In the genomic region with DNA sequence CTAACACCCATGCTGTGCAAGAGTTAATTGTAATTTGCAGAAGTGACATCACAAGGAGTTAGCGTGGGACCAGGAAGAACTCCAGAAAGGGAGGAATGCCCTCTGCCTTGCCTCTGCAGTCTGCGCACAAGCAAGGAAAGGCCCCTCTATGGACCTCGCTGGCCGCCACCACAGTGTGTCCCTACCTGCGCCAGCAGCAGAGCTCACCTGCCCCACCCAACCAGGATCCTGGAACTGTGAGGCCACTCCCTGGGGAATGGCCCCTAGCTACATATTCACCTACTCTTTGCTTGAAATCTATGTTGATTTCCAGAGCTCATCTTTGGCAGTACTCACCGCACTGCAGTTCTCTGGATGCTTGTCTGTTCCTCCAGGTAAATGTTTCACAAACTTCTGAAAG, we compare ENCODE assay signal across 17 cellular contexts.
DNase-seq lines count a peak whose midpoint lies in the region; ATAC-seq and TF ChIP-seq lines count a peak whose summit lies in the region.
"Had no signal": no experiment of that assay in that cellular context is flagged by ENCODE, and none has a peak within 500 bp of the region (broad histone marks: within the 10 kb centered on the region; RNA-seq: fewer than 3 reads in every experiment).

No MANE protein-coding gene starts in this region.

- H3K23me2 ChIP-seq in H9 (ENCODE audit: insufficient read length, low read depth, low read length, poor library complexity, severe bottlenecking), result no peaks in the 10 kb centered on the region

- no peaks in the 10 kb centered on the region for H4K20me1 ChIP-seq in H9 (ENCODE audit: control insufficient read depth, insufficient read depth, insufficient read length)
- H4K20me1 ChIP-seq: BLaER1 had no signal

- H3K4me2 ChIP-seq in H9 (ENCODE audit: insufficient read depth, insufficient read length, low read length) (no peak overlapping the region), neuronal stem cell (ENCODE audit: insufficient read depth, low read length, poor library complexity, severe bottlenecking) (no peak overlapping the region)
- H3K4me2 ChIP-seq: BLaER1 had no signal

- H3K27me3 Mint-ChIP-seq in H9 (ENCODE audit: low read depth), result no peaks in the 10 kb centered on the region
- no peaks in the 10 kb centered on the region for H3K27me3 Mint-ChIP-seq in WTC11 (ENCODE audit: low read depth)

- peaks cover 3% of the 10 kb centered on the region in 2 experiments; a peak in 2 of 4 replicates for H3K4me1 Mint-ChIP-seq in H9
- H3K4me1 Mint-ChIP-seq in WTC11, result peaks cover 9% of the 10 kb centered on the region
- H3K4me1 Mint-ChIP-seq: B cell; CD4-positive, CD25-positive, alpha-beta regulatory T cell had no signal

- no CpG with 5 or more reads among the region's 6 CpGs for WGBS in H9 (ENCODE audit: extremely low coverage, insufficient read length, low lambda C conversion rate)
- WGBS in neuronal stem cell (ENCODE audit: extremely low coverage in 2 of 2, insufficient read length in 2 of 2, insufficient replicate concordance in 1 of 2), 2 donors, result no CpG with 5 or more reads among the region's 6 CpGs

- no peak overlapping the region for H2BK12ac ChIP-seq in H9 (ENCODE audit: insufficient read length, low read depth, low read length)
- H2BK12ac ChIP-seq in neuronal stem cell (ENCODE audit: low read length), result no peak overlapping the region

- H3K23ac ChIP-seq in H9 (ENCODE audit: insufficient read length, low read depth, low read length) (no peak overlapping the region), neuronal stem cell (ENCODE audit: low read depth, low read length, poor library complexity) (no peak overlapping the region)

- H2AK5ac ChIP-seq in H9 (ENCODE audit: insufficient read length, low read length), result no peak overlapping the region
- no peak overlapping the region for H2AK5ac ChIP-seq in neuronal stem cell (ENCODE audit: low read depth, low read length)

- H2BK15ac ChIP-seq in H9 (ENCODE audit: low read depth, low read length), result no peak overlapping the region
- no peak overlapping the region for H2BK15ac ChIP-seq in neuronal stem cell (ENCODE audit: low read length)

- no peaks in the 10 kb centered on the region for H3K9me3 ChIP-seq in H9 (ENCODE audit: control insufficient read depth, low read depth, low read length)
- H3K9me3 ChIP-seq in neuronal stem cell (replicated peaks in 1 of 2; ENCODE audit: control insufficient read depth in 2 of 2, insufficient read depth in 1 of 2, low read depth in 1 of 2, low read length in 2 of 2), result no peaks in the 10 kb centered on the region
- H3K9me3 ChIP-seq: BLaER1, Caco-2 had no signal

- H3K27ac ChIP-seq in H9 (ENCODE audit: insufficient read length, low read depth, low read length), result no peak overlapping the region
- H3K27ac ChIP-seq in neuronal stem cell (replicated peaks; ENCODE audit: low read length), result no peak overlapping the region
- H3K27ac ChIP-seq: BLaER1, C4-2B had no signal

- no peak overlapping the region for H3K56ac ChIP-seq in H9 (ENCODE audit: insufficient read length, low read depth, low read length)

- H3K27me3 ChIP-seq in H9 (ENCODE audit: insufficient read depth, low read length), result no peaks in the 10 kb centered on the region
- H3K27me3 ChIP-seq in neuronal stem cell (ENCODE audit: control insufficient read depth in 3 of 3, insufficient read depth in 3 of 3, low read depth in 1 of 3, low read length in 3 of 3), result no peaks in the 10 kb centered on the region
- H3K27me3 ChIP-seq: BLaER1 had no signal

- intact Hi-C loops in left colon (cut with DNase I, micrococcal nuclease), result no loop called here

- H2BK120ac ChIP-seq in H9 (ENCODE audit: low read depth, low read length, poor library complexity, severe bottlenecking), result no peak overlapping the region
- H2BK120ac ChIP-seq in neuronal stem cell (ENCODE audit: low read depth, low read length), result no peak overlapping the region

- H3K9me3 Mint-ChIP-seq in H9 (no peaks in the 10 kb centered on the region), WTC11 (peaks cover 4% of the 10 kb centered on the region; the same call in 1 of the 2 replicates)
- H3K9me3 Mint-ChIP-seq: CD8-positive, alpha-beta T cell had no signal

- peak; percentile 48 for DNase-seq in H9
- no peak for DNase-seq in WTC11 (ENCODE audit: low spot score)
- peak in 1 of 2 donors; percentile 25 for DNase-seq in left colon
- DNase-seq in neuronal stem cell (ENCODE audit: low spot score), result no peak
- no peak for DNase-seq in glomerular visceral epithelial cell (ENCODE audit: extremely low spot score)
- DNase-seq in left lobe of liver (ENCODE audit: low spot score), result no peak
- DNase-seq: Caco-2; CD4-positive, CD25-positive, alpha-beta regulatory T cell; CD8-positive, alpha-beta T cell; DMS153; DND-41; H7 had no signal

- H3K79me1 ChIP-seq in H9 (ENCODE audit: insufficient read depth, low read depth, low read length, poor library complexity, severe bottlenecking) (no peaks in the 10 kb centered on the region), neuronal stem cell (ENCODE audit: low read depth, low read length) (no peaks in the 10 kb centered on the region)

- CTCF ChIA-PET in WTC11 (lab: Charles Lee), result interaction anchor here (0.6 to 1.0 kb wide), 2 partner anchors 11 to 462 kb away, joined by 6 read pairs; no protein-coding TSS in a partner anchor

- POLR2A ChIA-PET in WTC11 (lab: Charles Lee), result no interaction called here

- H3K79me2 ChIP-seq in H9 (ENCODE audit: insufficient read depth, low read length), result no peaks in the 10 kb centered on the region

- TF ChIP-seq CTCF in H9 (conservative IDR thresholded peaks at IDR 0.05) (no peak), WTC11 (IDR thresholded peaks at IDR 0.05) (no peak)

- H3K9ac ChIP-seq in H9 (ENCODE audit: extremely low read depth, insufficient read length, low read length) (no peak overlapping the region), neuronal stem cell (ENCODE audit: low read depth, low read length, poor library complexity) (no peak overlapping the region)
- H3K9ac ChIP-seq: BLaER1 had no signal

- no peak overlapping the region for H2BK5ac ChIP-seq in H9 (ENCODE audit: insufficient read length, low read length)
- no peak overlapping the region for H2BK5ac ChIP-seq in neuronal stem cell (ENCODE audit: low read length)

- H3K4ac ChIP-seq in H9 (ENCODE audit: low read depth, low read length) (no peak overlapping the region), neuronal stem cell (ENCODE audit: low read length) (no peak overlapping the region)

- H4K8ac ChIP-seq in H9 (replicated peaks; ENCODE audit: insufficient read length, low read depth, low read length) (no peak overlapping the region), neuronal stem cell (ENCODE audit: low read depth, low read length) (no peak overlapping the region)

- H3K14ac ChIP-seq in H9 (ENCODE audit: insufficient read depth, low read length) (no peak overlapping the region), neuronal stem cell (ENCODE audit: low read length) (no peak overlapping the region)

- H3K4me3 ChIP-seq in neuronal stem cell (ENCODE audit: low read length in 2 of 2), result peak overlapping the region in 1 of 2 donors; percentile 63
- H3K4me3 ChIP-seq: BLaER1 had no signal

- H4K91ac ChIP-seq in H9 (ENCODE audit: insufficient read length, low read depth, low read length), result no peak overlapping the region
- no peak overlapping the region for H4K91ac ChIP-seq in neuronal stem cell (ENCODE audit: low read depth, low read length, poor library complexity)

- H3K36me3 Mint-ChIP-seq in H9 (ENCODE audit: insufficient read depth in 1 of 3, low read depth in 3 of 3) (no peaks in the 10 kb centered on the region), WTC11 (no peaks in the 10 kb centered on the region)
- H3K36me3 Mint-ChIP-seq: CD4-positive, CD25-positive, alpha-beta regulatory T cell; CD8-positive, alpha-beta T cell had no signal

- no peak overlapping the region for H4K5ac ChIP-seq in H9 (ENCODE audit: insufficient read length, low read depth, low read length)

- no peak overlapping the region for H3K4me3 Mint-ChIP-seq in H9
- no peak overlapping the region for H3K4me3 Mint-ChIP-seq in WTC11
- H3K4me3 Mint-ChIP-seq: B cell; CD4-positive, CD25-positive, alpha-beta regulatory T cell; CD8-positive, alpha-beta T cell had no signal

- H2AFZ ChIP-seq in H9 (ENCODE audit: low read length), result no peak overlapping the region
- H2AFZ ChIP-seq in neuronal stem cell (ENCODE audit: low read length), result no peak overlapping the region

- H3K36me3 ChIP-seq in neuronal stem cell (replicated peaks in 1 of 2; ENCODE audit: control insufficient read depth in 2 of 2, insufficient read depth in 2 of 2, low read length in 2 of 2), result peaks cover 0 to 39% of the 10 kb centered on the region in 2 donors
- H3K36me3 ChIP-seq: BLaER1 had no signal

- H2BK20ac ChIP-seq in H9 (ENCODE audit: low read depth, low read length, poor library complexity, severe bottlenecking), result no peak overlapping the region

- H3K4me1 ChIP-seq in H9 (ENCODE audit: insufficient read depth, low read length), result no peaks in the 10 kb centered on the region; the same call in 1 of the 2 replicates
- H3K4me1 ChIP-seq in neuronal stem cell (ENCODE audit: control insufficient read depth in 2 of 2, insufficient read depth in 1 of 2, low read depth in 1 of 2, low read length in 2 of 2), result no peaks in the 10 kb centered on the region
- H3K4me1 ChIP-seq: BLaER1, Caco-2 had no signal

- no peak overlapping the region for H3T11ph ChIP-seq in H9 (ENCODE audit: low read length)

- H3K18ac ChIP-seq in H9 (ENCODE audit: insufficient read length, low read depth, low read length) (no peak overlapping the region), neuronal stem cell (ENCODE audit: low read length) (peak overlapping the region; percentile 66)

- ATAC-seq in WTC11 (peak; percentile 70), left colon (peak; percentile 84), HG02571 (IDR thresholded peaks at IDR 0.05; ENCODE audit: unreplicated experiment) (no peak), left lobe of liver (no peak)
- ATAC-seq: CD8-positive, alpha-beta T cell; HCT116 had no signal

- H3K27ac Mint-ChIP-seq in H9, result no peak overlapping the region; a peak in 1 of 7 replicates
- H3K27ac Mint-ChIP-seq in WTC11, result no peak overlapping the region
- H3K27ac Mint-ChIP-seq: B cell; CD4-positive, CD25-positive, alpha-beta regulatory T cell; CD8-positive, alpha-beta T cell had no signal

TF ChIP-seq in WTC11, 78 proteins besides CTCF, POLR2A, EP300 and RAD21 (continues in another document):
- no peak for TF ChIP-seq GTF2I (CRISPR knock-in tag; conservative IDR thresholded peaks at IDR 0.05)

Comparison
In these comparisons a context has a peak if more than half of its experiments do, and no peak if none do; other contexts are left out.
1. ATAC-seq: peak in WTC11 (single experiment) and left colon (single experiment); none in HG02571 (single experiment) and left lobe of liver (single experiment).